8 cellular contexts compared by ENCODE assay signal in genomic region chrX:118528089-118528753, GRCh38. TPM values are rescaled to one million over a fixed set of nuclear protein-coding genes. Genes with fewer than 3 reads are reported as not detected.
DNase-seq lines count a peak whose midpoint lies in the region; ATAC-seq and TF ChIP-seq lines count a peak whose summit lies in the region.

No MANE protein-coding gene starts in this region.

- no peaks in the 10 kb centered on the region for H3K9me3 Mint-ChIP-seq in HFFc6

- peaks cover 50% of the 10 kb centered on the region for H3K4me1 Mint-ChIP-seq in HFFc6 (ENCODE audit: low read depth)

- no peaks in the 10 kb centered on the region for H3K27me3 ChIP-seq in BLaER1 treated with 17β-estradiol and CSF1 and Interleukin-3, amounts not matched to agents 10 nM and 100 nM

- no peak for TF ChIP-seq CTCF in HFFc6 (IDR thresholded peaks at IDR 0.05)

- H3K27ac ChIP-seq in BLaER1 treated with 17β-estradiol and CSF1 and Interleukin-3, amounts not matched to agents 10 nM and 100 nM: peak overlapping the region; percentile 23 to 85 (median 78); a peak in 21 of 22 replicates

- H3K27ac Mint-ChIP-seq in HFFc6: no peak overlapping the region

- peaks cover 30 to 82% (median 58%) of the 10 kb centered on the region in 10 experiments for H3K4me1 ChIP-seq in BLaER1 treated with 17β-estradiol and CSF1 and Interleukin-3, amounts not matched to agents 10 nM and 100 nM

- peak; percentile 74 for ATAC-seq in GM21390 (IDR thresholded peaks at IDR 0.05; ENCODE audit: unreplicated experiment)

- peaks cover 6% of the 10 kb centered on the region; the same call in 1 of the 2 replicates for H3K36me3 Mint-ChIP-seq in HFFc6 (ENCODE audit: low read depth)

- peak overlapping the region; percentile 42 to 67 (median 54) for H3K4me3 ChIP-seq in BLaER1 treated with 17β-estradiol and CSF1 and Interleukin-3, amounts not matched to agents 10 nM and 100 nM

- H3K4me2 ChIP-seq in BLaER1 treated with 17β-estradiol and CSF1 and Interleukin-3, amounts not matched to agents 10 nM and 100 nM: peak overlapping the region; percentile 58 to 79 (median 70)

- H3K27me3 Mint-ChIP-seq in HFFc6 (ENCODE audit: insufficient read depth): no peaks in the 10 kb centered on the region; the same call in 1 of the 2 replicates

- H3K36me3 ChIP-seq in BLaER1 treated with 17β-estradiol and CSF1 and Interleukin-3, amounts not matched to agents 10 nM and 100 nM: 0 out of 22 replicates have a peak, but pooled peaks cover 0 to 2% (median 0%) of the 10 kb centered on the region in 11 experiments

- peaks cover 0 to 34% (median 0%) of the 10 kb centered on the region in 11 experiments; a peak in 3 of 22 replicates for H4K20me1 ChIP-seq in BLaER1 treated with 17β-estradiol and CSF1 and Interleukin-3, amounts not matched to agents 10 nM and 100 nM

- H3K9ac ChIP-seq in BLaER1 treated with 17β-estradiol and CSF1 and Interleukin-3, amounts not matched to agents 10 nM and 100 nM: peak overlapping the region; percentile 54 to 77 (median 66); a peak in 21 of 22 replicates

- no peak overlapping the region for H3K4me3 Mint-ChIP-seq in HFFc6

- DNase-seq in Kasumi-1 (lab: John Stamatoyannopoulos, UW) (peak; percentile 33 to 47), activated T-cell treated with anti-CD3 and anti-CD28 coated beads for 48 hours (ENCODE audit: low read depth) (peak; percentile 25), HFFc6 (no peak), NCI-H2171 (lab: John Stamatoyannopoulos, UW) (no peak), NCI-H2081 (lab: John Stamatoyannopoulos, UW) (no peak)
- peak; percentile 20 to 34 for DNase-seq in stimulated activated CD4-positive, alpha-beta T cell treated with anti-CD3 and anti-CD28 coated beads, Interleukin-12 subunit alpha, Interleukin-12 subunit beta, amount 100 ng/mL, for 24 hours (ENCODE audit: low read depth in 2 of 2)

- H3K9me3 ChIP-seq in BLaER1 treated with 17β-estradiol and CSF1 and Interleukin-3, amounts not matched to agents 10 nM and 100 nM (replicated peaks in 1 of 11): 0 out of 22 replicates have a peak, but pooled peaks cover 0 to 3% (median 0%) of the 10 kb centered on the region in 11 experiments

RNA-seq across cellular contexts. Expression of gene DOCK11, which starts 32.6 kb away (rescaled TPM):
- total RNA-seq in HFFc6 (2021; fragmentation: NEBNext Ultra II Directional; extraction: Animal tissue kit (Norgen Biotek cat#: 25700)): 10 to 100 TPM; 16.2 to 18.2 (median 17.7) TPM

Comparison
In these comparisons a context has a peak if more than half of its experiments do, and no peak if none do; other contexts are left out.
1. DNase-seq: peak in Kasumi-1 (2 of 2), activated T-cell treated with anti-CD3 and anti-CD28 coated beads for 48 hours (single experiment) and stimulated activated CD4-positive, alpha-beta T cell treated with anti-CD3 and anti-CD28 coated beads, Interleukin-12 subunit alpha, Interleukin-12 subunit beta, amount 100 ng/mL, for 24 hours (2 of 2); none in HFFc6 (single experiment), NCI-H2171 (single experiment) and NCI-H2081 (0 of 2).